ENCODE assay signal across 29 cellular contexts in genomic region chr21:45088116-45088515, GRCh38. TPM values are rescaled to one million over a fixed set of nuclear protein-coding genes. Genes with fewer than 3 reads are reported as not detected.
A peak's percentile ranks its signal among the peaks of the same experiment; 100 is the strongest.
DNase-seq lines count a peak whose midpoint lies in the region; ATAC-seq lines count a peak whose summit lies in the region.
"Had no signal": no experiment of that assay in that cellular context is flagged by ENCODE, and none has a peak within 500 bp of the region (broad histone marks: within the 10 kb centered on the region; RNA-seq: fewer than 3 reads in every experiment).

No MANE protein-coding gene starts in this region.

- H3K36me3 ChIP-seq in KOPT-K1 (ENCODE audit: insufficient read depth, low read length) = no peaks in the 10 kb centered on the region
- H3K36me3 ChIP-seq: HAP-1, heart left ventricle, lower lobe of right lung, ovary had no signal

- no peaks in the 10 kb centered on the region for H3K9me3 ChIP-seq in KOPT-K1 (ENCODE audit: insufficient read depth, low read length, poor library complexity, severe bottlenecking)
- H3K9me3 ChIP-seq: HAP-1, heart left ventricle, lower lobe of right lung, ovary had no signal

- peaks cover 32% of the 10 kb centered on the region for H3K36me3 Mint-ChIP-seq in activated naive CD8-positive, alpha-beta T cell treated with anti-CD3 and anti-CD28 coated beads for 36 hours
- H3K36me3 Mint-ChIP-seq in stimulated activated effector memory CD8-positive, alpha-beta T cell treated with anti-CD3 and anti-CD28 coated beads, Interleukin-12 subunit alpha, Interleukin-12 subunit beta, amount 100 ng/mL, for 72 hours = no peaks in the 10 kb centered on the region

- no peak for ATAC-seq in stimulated activated effector memory CD8-positive, alpha-beta T cell treated with anti-CD3 and anti-CD28 coated beads, Interleukin-12 subunit alpha, Interleukin-12 subunit beta, amount 100 ng/mL, for 72 hours
- ATAC-seq: esophagus mucosa, heart left ventricle had no signal

- H3K9me3 Mint-ChIP-seq in activated naive CD8-positive, alpha-beta T cell treated with anti-CD3 and anti-CD28 coated beads for 36 hours = no peaks in the 10 kb centered on the region
- no peaks in the 10 kb centered on the region for H3K9me3 Mint-ChIP-seq in stimulated activated effector memory CD8-positive, alpha-beta T cell treated with anti-CD3 and anti-CD28 coated beads, Interleukin-12 subunit alpha, Interleukin-12 subunit beta, amount 100 ng/mL, for 72 hours
- H3K9me3 Mint-ChIP-seq: activated B cell treated with CpG ODN at 0.5 μM for 24 hours, endodermal cell, type B pancreatic cell had no signal

- H3K4me1 Mint-ChIP-seq in activated naive CD8-positive, alpha-beta T cell treated with anti-CD3 and anti-CD28 coated beads for 36 hours = peaks cover 87% of the 10 kb centered on the region
- H3K4me1 Mint-ChIP-seq in stimulated activated effector memory CD8-positive, alpha-beta T cell treated with anti-CD3 and anti-CD28 coated beads, Interleukin-12 subunit alpha, Interleukin-12 subunit beta, amount 100 ng/mL, for 72 hours = peaks cover 74% of the 10 kb centered on the region
- H3K4me1 Mint-ChIP-seq: endodermal cell had no signal

- H3K27ac Mint-ChIP-seq in activated naive CD8-positive, alpha-beta T cell treated with anti-CD3 and anti-CD28 coated beads for 36 hours = peak overlapping the region; percentile 86
- H3K27ac Mint-ChIP-seq in stimulated activated effector memory CD8-positive, alpha-beta T cell treated with anti-CD3 and anti-CD28 coated beads, Interleukin-12 subunit alpha, Interleukin-12 subunit beta, amount 100 ng/mL, for 72 hours = peak overlapping the region; percentile 8
- H3K27ac Mint-ChIP-seq: activated B cell treated with CpG ODN at 0.5 μM for 24 hours, endodermal cell, type B pancreatic cell had no signal

- H3K27me3 Mint-ChIP-seq in activated naive CD8-positive, alpha-beta T cell treated with anti-CD3 and anti-CD28 coated beads for 36 hours = no peaks in the 10 kb centered on the region
- H3K27me3 Mint-ChIP-seq: activated B cell treated with CpG ODN at 0.5 μM for 24 hours, type B pancreatic cell had no signal

- H3K27ac ChIP-seq in KOPT-K1 (ENCODE audit: low read depth, low read length, poor library complexity, severe bottlenecking) = peak overlapping the region; percentile 71
- H3K27ac ChIP-seq: heart left ventricle, HL-60, lower lobe of right lung, ovary had no signal

- peak; percentile 13 for DNase-seq in activated effector memory CD4-positive, alpha-beta T cell treated with anti-CD3 and anti-CD28 coated beads, Interleukin-2, amount 50 U/mL, for 16 hours
- no peak for DNase-seq in activated effector memory CD4-positive, alpha-beta T cell treated with Interleukin-2 at 50 U/mL for 16 hours
- no peak for DNase-seq in activated naive CD8-positive, alpha-beta T cell treated with anti-CD3 and anti-CD28 coated beads for 36 hours
- no peak for DNase-seq in stimulated activated effector memory CD8-positive, alpha-beta T cell treated with anti-CD3 and anti-CD28 coated beads, Interleukin-12 subunit alpha, Interleukin-12 subunit beta, amount 100 ng/mL, for 72 hours (ENCODE audit: low spot score in 2 of 2)
- no peak for DNase-seq in NCI-H345 (lab: John Stamatoyannopoulos, UW)
- no peak for DNase-seq in NCI-H510A treated with DMSO at 0.1 percent for 48 hours (lab: John Stamatoyannopoulos, UW)
- no peak for DNase-seq in KG1 (lab: John Stamatoyannopoulos, UW)
- DNase-seq: ACHN; activated B cell treated with CpG ODN at 0.5 μM for 24 hours; activated naive CD4-positive, alpha-beta T cell treated with Interleukin-2 at 50 U/mL for 16 hours; activated T-cell treated with anti-CD3 and anti-CD28 coated beads, Interleukin-2, amount 50 U/mL, for 1 hour; DMS79 treated with DMSO at 0.1 percent for 48 hours; endodermal cell; foreskin fibroblast; heart left ventricle; Kasumi-1; kidney glomerular epithelial cell; lower lobe of right lung; NCI-H1694; NCI-H524; NK-92 treated with Interleukin-12 subunit alpha and Interleukin-12 subunit beta, amount 100 ng/mL, for 24 hours; ovary; SHP77; T1000 had no signal

- H3K4me3 Mint-ChIP-seq in activated naive CD8-positive, alpha-beta T cell treated with anti-CD3 and anti-CD28 coated beads for 36 hours = peak overlapping the region; percentile 47
- H3K4me3 Mint-ChIP-seq in stimulated activated effector memory CD8-positive, alpha-beta T cell treated with anti-CD3 and anti-CD28 coated beads, Interleukin-12 subunit alpha, Interleukin-12 subunit beta, amount 100 ng/mL, for 72 hours = no peak overlapping the region
- H3K4me3 Mint-ChIP-seq: activated B cell treated with CpG ODN at 0.5 μM for 24 hours, endodermal cell, type B pancreatic cell had no signal

RNA-seq across cellular contexts. Expression of gene ADARB1, which starts 13.7 kb away (rescaled TPM):
- 10 to 100 TPM; 39.6 to 41.9 TPM for total RNA-seq in activated naive CD8-positive, alpha-beta T cell treated with anti-CD3 and anti-CD28 coated beads for 36 hours
